ENCODE assay signal across 8 cellular contexts in genomic region chr2:169827272-169828140, GRCh38. TPM values are rescaled to one million over a fixed set of nuclear protein-coding genes. Genes with fewer than 3 reads are reported as not detected.
DNase-seq lines count a peak whose midpoint lies in the region; ATAC-seq and TF ChIP-seq lines count a peak whose summit lies in the region.

Gene UBR3, plus strand, starts transcription at chr2:169827454. Its CDS starts 54 bp downstream, at chr2:169827508.

- CTCF ChIA-PET in HEK293T (lab: Yijun Ruan, JAX), result interaction anchor here (0.7 to 1.4 kb wide), 3 partner anchors 9 to 50 kb away, joined by 3 to 6 read pairs (median 3); no protein-coding TSS in a partner anchor

- H3K27me3 ChIP-seq in suprapubic skin, result no peaks in the 10 kb centered on the region

- DNase-seq in GM04504 (ENCODE audit: low read depth) (peak; percentile 85), HEK293T (ENCODE audit: extremely low spot score) (peak; percentile 98), MV-4-11 (lab: John Stamatoyannopoulos, UW) (peak; percentile 84), globus pallidus (ENCODE audit: low spot score) (peak; percentile 91), occipital lobe (lab: John Stamatoyannopoulos, UW) (peak; percentile 84), suprapubic skin (ENCODE audit: low spot score in 2 of 2) (peak; percentile 94 to 96)

- WGBS in suprapubic skin, result 0% methylated on average over 21 of the region's 104 CpGs

- ATAC-seq in SK-N-SH treated with all-trans-retinoic acid at 6 μM for 48 hours, result peak; percentile 86

- no peak for TF ChIP-seq CTCF in suprapubic skin (IDR thresholded peaks at IDR 0.05)

- H3K9me3 Mint-ChIP-seq in activated naive CD4-positive, alpha-beta T cell treated with anti-CD3 and anti-CD28 coated beads, Interleukin-2, amount 50 U/mL, for 24 hours, result no peaks in the 10 kb centered on the region

- H3K9me3 ChIP-seq in suprapubic skin, result no peaks in the 10 kb centered on the region

- no peak for TF ChIP-seq EP300 in suprapubic skin (IDR thresholded peaks at IDR 0.05)

- no peaks in the 10 kb centered on the region for H3K36me3 ChIP-seq in suprapubic skin

- peaks cover 6% of the 10 kb centered on the region for H3K36me3 Mint-ChIP-seq in activated naive CD4-positive, alpha-beta T cell treated with anti-CD3 and anti-CD28 coated beads, Interleukin-2, amount 50 U/mL, for 24 hours

- peaks cover 63% of the 10 kb centered on the region for H3K4me1 Mint-ChIP-seq in activated naive CD4-positive, alpha-beta T cell treated with anti-CD3 and anti-CD28 coated beads, Interleukin-2, amount 50 U/mL, for 24 hours

- no peaks in the 10 kb centered on the region for H3K27me3 Mint-ChIP-seq in activated naive CD4-positive, alpha-beta T cell treated with anti-CD3 and anti-CD28 coated beads, Interleukin-2, amount 50 U/mL, for 24 hours

- H3K4me3 ChIP-seq in suprapubic skin, result peak within 1 kb of the TSS; percentile 95

- POLR2A ChIA-PET in HEK293T (lab: Yijun Ruan, JAX), result interaction anchor here (0.7 to 2.2 kb wide), 7 partner anchors 9 to 1662 kb away, joined by 3 to 7 read pairs (median 3); partner anchors contain the start of gene SSB

- peak within 1 kb of the TSS; percentile 87 for H3K27ac Mint-ChIP-seq in activated naive CD4-positive, alpha-beta T cell treated with anti-CD3 and anti-CD28 coated beads, Interleukin-2, amount 50 U/mL, for 24 hours

- TF ChIP-seq POLR2A in suprapubic skin (IDR thresholded peaks at IDR 0.05), result peak; percentile 80 to 82

- peak within 1 kb of the TSS; percentile 94 for H3K27ac ChIP-seq in suprapubic skin

- peak within 1 kb of the TSS; percentile 95 for H3K4me3 Mint-ChIP-seq in activated naive CD4-positive, alpha-beta T cell treated with anti-CD3 and anti-CD28 coated beads, Interleukin-2, amount 50 U/mL, for 24 hours

- peaks cover 61% of the 10 kb centered on the region for H3K4me1 ChIP-seq in suprapubic skin

TF ChIP-seq in HEK293T, 16 proteins besides CTCF, POLR2A, EP300 and RAD21:
- TF ChIP-seq ARNT (IDR thresholded peaks at IDR 0.05) (peak; percentile 62; the same call in 1 of the 2 replicates), HDGF (IDR thresholded peaks at IDR 0.05; ENCODE audit: borderline replicate concordance) (no peak)

TF ChIP-seq in SK-N-SH treated with all-trans-retinoic acid at 6 μM for 48 hours, 23 proteins besides CTCF, POLR2A, EP300 and RAD21:
- TF ChIP-seq ZC3H10 (CRISPR knock-in tag; IDR thresholded peaks at IDR 0.05) (no peak), PPARA (CRISPR knock-in tag; IDR thresholded peaks at IDR 0.05; ENCODE audit: borderline replicate concordance) (no peak), ZNF565 (CRISPR knock-in tag; conservative IDR thresholded peaks at IDR 0.05; ENCODE audit: low read depth) (no peak), ZFP3 (CRISPR knock-in tag; IDR thresholded peaks at IDR 0.05) (no peak), POU6F1 (CRISPR knock-in tag; IDR thresholded peaks at IDR 0.05; ENCODE audit: borderline replicate concordance, low read depth) (no peak), ZFP30 (CRISPR knock-in tag; IDR thresholded peaks at IDR 0.05) (no peak), BACH2 (CRISPR knock-in tag; IDR thresholded peaks at IDR 0.05; ENCODE audit: borderline replicate concordance) (no peak), ZNF8 (CRISPR knock-in tag; IDR thresholded peaks at IDR 0.05) (no peak), TCF4 (CRISPR knock-in tag; IDR thresholded peaks at IDR 0.05; ENCODE audit: borderline replicate concordance) (no peak), CREB5 (CRISPR knock-in tag; IDR thresholded peaks at IDR 0.05; ENCODE audit: low read depth) (no peak), ESRRG (CRISPR knock-in tag; IDR thresholded peaks at IDR 0.05) (no peak)

RNA-seq across cellular contexts. Expression of gene UBR3, which starts in this region (rescaled TPM):
- total RNA-seq in occipital lobe (135 TPM), suprapubic skin (100 to 1,000 TPM in 1 of 4 donors, 10 to 100 TPM in 3; 41.9 to 140 (median 60.4) TPM)

Comparison
In these comparisons a context has a peak if more than half of its experiments do, and no peak if none do; other contexts are left out.
1. Peak in every context shown above with its lines: DNase-seq, ATAC-seq, H3K4me3 ChIP-seq and H3K27ac ChIP-seq.